ENCODE assay signal across 7 cellular contexts in the genomic region with DNA sequence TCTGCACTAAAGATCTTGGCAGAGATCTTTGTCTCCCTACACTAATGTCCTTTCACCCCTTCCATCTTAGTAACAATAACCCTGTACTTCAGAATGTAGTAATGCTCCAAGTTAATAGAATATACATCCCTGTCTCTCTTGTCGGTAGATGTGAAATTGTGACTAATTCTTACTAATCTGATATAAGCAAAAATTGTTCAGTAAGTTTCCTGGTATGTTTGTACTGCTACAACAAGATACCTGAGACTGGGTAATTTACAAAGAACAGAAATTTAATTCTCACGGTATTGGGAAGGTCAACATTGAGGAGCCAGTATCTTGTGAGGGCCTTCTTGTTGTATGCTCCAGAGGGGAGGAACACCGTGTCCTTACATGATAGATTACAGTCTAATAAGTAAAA.
"Had no signal": no experiment of that assay in that cellular context is flagged by ENCODE, and none has a peak within 500 bp of the region (broad histone marks: within the 10 kb centered on the region; RNA-seq: fewer than 3 reads in every experiment).

No MANE protein-coding gene starts in this region.

- H3K4me3 ChIP-seq: GM12878 had no signal

- DNase-seq: GDM1, GF-D8 had no signal

- ATAC-seq: GM12878 had no signal

- FAIRE-seq: GM12878, GM12891, GM12892, GM18507, GM19239 had no signal
